Comparison of ENCODE assay signal across 14 cellular contexts in genomic region chr17:82750241-82750905, GRCh38. TPM values are rescaled to one million over a fixed set of nuclear protein-coding genes. Genes with fewer than 3 reads are reported as not detected.
DNase-seq lines count a peak whose midpoint lies in the region; ATAC-seq and TF ChIP-seq lines count a peak whose summit lies in the region.
"Had no signal": no experiment of that assay in that cellular context is flagged by ENCODE, and none has a peak within 500 bp of the region (broad histone marks: within the 10 kb centered on the region; RNA-seq: fewer than 3 reads in every experiment).

No MANE protein-coding gene starts in this region.

- H3K27ac ChIP-seq in iPS-18a (ENCODE audit: low read length) (no peak overlapping the region), smooth muscle cell (ENCODE audit: low read depth) (no peak overlapping the region)

- H3K4me2 ChIP-seq in smooth muscle cell: peak overlapping the region; percentile 54

- H4K20me1 ChIP-seq in smooth muscle cell (ENCODE audit: low read depth): peaks cover 11% of the 10 kb centered on the region

- TF ChIP-seq CTCF in smooth muscle cell (IDR thresholded peaks at IDR 0.05; ENCODE audit: borderline replicate concordance, insufficient read depth, poor library complexity, severe bottlenecking): no peak

- no peak for ATAC-seq in GM19351 (IDR thresholded peaks at IDR 0.05; ENCODE audit: unreplicated experiment)

- H3K27me3 ChIP-seq in iPS-18a (ENCODE audit: control insufficient read depth, insufficient read depth, low read length): peaks cover 13% of the 10 kb centered on the region
- H3K27me3 ChIP-seq in smooth muscle cell (ENCODE audit: low read depth): no peaks in the 10 kb centered on the region

- H2AFZ ChIP-seq in smooth muscle cell (ENCODE audit: low read depth): no peak overlapping the region

- H3K4me1 Mint-ChIP-seq in activated T-cell treated with anti-CD3 and anti-CD28 coated beads, Interleukin-2, amount 50 U/mL, for 24 hours (ENCODE audit: low read depth): peaks cover 24% of the 10 kb centered on the region

- no peaks in the 10 kb centered on the region for H3K36me3 ChIP-seq in iPS-18a (ENCODE audit: control insufficient read depth, low read depth, low read length)
- H3K36me3 ChIP-seq in smooth muscle cell (ENCODE audit: low read depth): no peaks in the 10 kb centered on the region

- H3K9me3 Mint-ChIP-seq in activated T-cell treated with anti-CD3 and anti-CD28 coated beads, Interleukin-2, amount 50 U/mL, for 24 hours: peaks cover 6% of the 10 kb centered on the region

- H3K27ac Mint-ChIP-seq in activated T-cell treated with anti-CD3 and anti-CD28 coated beads, Interleukin-2, amount 50 U/mL, for 24 hours: no peak overlapping the region

- peak overlapping the region; percentile 37 for H3K4me3 ChIP-seq in iPS-18a (ENCODE audit: low read length)
- no peak overlapping the region for H3K4me3 ChIP-seq in smooth muscle cell

- in situ Hi-C loops in ACHN (cut with HindIII; ENCODE audit: low pct_ligation_motif_present, low pct_unique_long_range_greater_than_20kb, low sequenced_read_pairs): no loop called here

- H3K79me2 ChIP-seq in smooth muscle cell (ENCODE audit: low read depth): peaks cover 15% of the 10 kb centered on the region

- peak; percentile 42 for DNase-seq in activated T-cell treated with anti-CD3 and anti-CD28 coated beads, Interleukin-2, amount 50 U/mL, for 24 hours
- DNase-seq in activated T-cell treated with anti-CD3 and anti-CD28 coated beads for 4 hours (no peak), smooth muscle cell (lab: John Stamatoyannopoulos, UW; ENCODE audit: unreplicated experiment) (no peak), ACHN (no peak), A172 (ENCODE audit: low spot score) (no peak)
- DNase-seq in activated CD8-positive, alpha-beta memory T cell treated with anti-CD3 and anti-CD28 coated beads, Interleukin-2, amount 50 U/mL, for 4 hours: peak; percentile 23
- DNase-seq: DMS79; NCI-H345; OCI-M1; stimulated activated CD4-positive, alpha-beta T cell treated with anti-CD3 and anti-CD28 coated beads, Interleukin-2, amount 100 ng/mL, for 24 hours; SW 1271 had no signal

- no peaks in the 10 kb centered on the region for H3K27me3 Mint-ChIP-seq in activated T-cell treated with anti-CD3 and anti-CD28 coated beads, Interleukin-2, amount 50 U/mL, for 24 hours

- H3K36me3 Mint-ChIP-seq in activated T-cell treated with anti-CD3 and anti-CD28 coated beads, Interleukin-2, amount 50 U/mL, for 24 hours (ENCODE audit: low read depth): peaks cover 19% of the 10 kb centered on the region

- H3K9me3 ChIP-seq in iPS-18a (ENCODE audit: control insufficient read depth, low read depth, low read length) (no peaks in the 10 kb centered on the region), smooth muscle cell (replicated peaks; ENCODE audit: low read depth) (no peaks in the 10 kb centered on the region)

- 44% methylated on average over 28 of the region's 40 CpGs for WGBS in smooth muscle cell (ENCODE audit: low lambda C conversion rate)

- H3F3A ChIP-seq in smooth muscle cell (ENCODE audit: low read depth): no peaks in the 10 kb centered on the region

- H3K9ac ChIP-seq in iPS-18a (ENCODE audit: low read length) (no peak overlapping the region), smooth muscle cell (ENCODE audit: low read depth) (no peak overlapping the region)

- H3K4me1 ChIP-seq in iPS-18a (ENCODE audit: control insufficient read depth, low read depth, low read length) (peaks cover 16% of the 10 kb centered on the region), smooth muscle cell (ENCODE audit: low read depth) (peaks cover 14% of the 10 kb centered on the region)

- H3K4me3 Mint-ChIP-seq in activated T-cell treated with anti-CD3 and anti-CD28 coated beads, Interleukin-2, amount 50 U/mL, for 24 hours: peak overlapping the region; percentile 11

RNA-seq across cellular contexts. Expression of gene TBCD, which starts 1.5 kb away (rescaled TPM):
- total RNA-seq in smooth muscle cell: 29.1 and 31.5 TPM in 2 replicates
- 38.8 and 45.3 TPM in 2 replicates for polyA plus RNA-seq in smooth muscle cell
- 29.8 and 38.7 TPM in 2 replicates for total RNA-seq in A172 (2014; rRNA removed; shearing (Covaris generic))

RNA-seq across cellular contexts. Expression of gene FN3K, which starts 15.0 kb away (rescaled TPM):
- total RNA-seq in smooth muscle cell: 0.94 and 1.3 TPM in 2 replicates
- 1.2 and 2.5 TPM in 2 replicates for polyA plus RNA-seq in smooth muscle cell
- total RNA-seq in A172 (2014; rRNA removed; shearing (Covaris generic)): 2.1 and 2.9 TPM in 2 replicates
- total RNA-seq: HT1080 had no signal

RNA-seq across cellular contexts. Expression of gene FN3KRP, which starts 33.9 kb away (rescaled TPM):
- 12.8 and 16.8 TPM in 2 replicates for total RNA-seq in smooth muscle cell
- 26.9 and 34.8 TPM in 2 replicates for polyA plus RNA-seq in smooth muscle cell
- total RNA-seq in A172 (2014; rRNA removed; shearing (Covaris generic)): 50.0 and 54.4 TPM in 2 replicates

RNA-seq across cellular contexts. Expression of gene RAB40B, which starts 51.9 kb away (rescaled TPM):
- total RNA-seq in smooth muscle cell: 5.6 and 12.0 TPM in 2 replicates
- polyA plus RNA-seq in smooth muscle cell: 16.0 and 20.5 TPM in 2 replicates
- total RNA-seq in A172 (2014; rRNA removed; shearing (Covaris generic)): 9.9 and 15.0 TPM in 2 replicates

Comparison
In these comparisons a context has a peak if more than half of its experiments do, and no peak if none do; other contexts are left out.
1. DNase-seq: peak in activated T-cell treated with anti-CD3 and anti-CD28 coated beads, Interleukin-2, amount 50 U/mL, for 24 hours (single experiment) and activated CD8-positive, alpha-beta memory T cell treated with anti-CD3 and anti-CD28 coated beads, Interleukin-2, amount 50 U/mL, for 4 hours (single experiment); none in activated T-cell treated with anti-CD3 and anti-CD28 coated beads for 4 hours (single experiment), smooth muscle cell (single experiment), ACHN (single experiment) and A172 (single experiment).